In genomic region chr3:119245778-119246177, GRCh38 we compare ENCODE assay signal across 25 cellular contexts. TPM values are rescaled to one million over a fixed set of nuclear protein-coding genes. Genes with fewer than 3 reads are reported as not detected.
DNase-seq lines count a peak whose midpoint lies in the region; ATAC-seq, FAIRE-seq and TF ChIP-seq lines count a peak whose summit lies in the region.
"Had no signal": no experiment of that assay in that cellular context is flagged by ENCODE, and none has a peak within 500 bp of the region (broad histone marks: within the 10 kb centered on the region; RNA-seq: fewer than 3 reads in every experiment).

No MANE protein-coding gene starts in this region.

- H3K9me3 Mint-ChIP-seq in neural progenitor cell = peaks cover 12% of the 10 kb centered on the region
- H3K9me3 Mint-ChIP-seq in natural killer cell = peaks cover 0 to 6% of the 10 kb centered on the region in 2 donors

- no peak overlapping the region for H3K23ac ChIP-seq in H1 (ENCODE audit: insufficient read length)

- H3K4me2 ChIP-seq in H1 (ENCODE audit: insufficient read depth in 1 of 2, low read depth in 2 of 2, low read length in 2 of 2) (no peak overlapping the region), neural progenitor cell (no peak overlapping the region)
- H3K4me2 ChIP-seq: PC-9 had no signal

- H3K4me1 Mint-ChIP-seq in neural progenitor cell (peaks cover 14% of the 10 kb centered on the region), natural killer cell (peaks cover 0 to 8% of the 10 kb centered on the region in 2 donors)

- H3K9me3 ChIP-seq in H1 (ENCODE audit: insufficient read depth in 2 of 2, low read depth in 1 of 2, low read length in 1 of 2) = peaks cover 8 to 13% of the 10 kb centered on the region in 2 experiments; a peak in 1 of 4 replicates
- peaks cover 14% of the 10 kb centered on the region for H3K9me3 ChIP-seq in neural progenitor cell (ENCODE audit: low read depth)
- H3K9me3 ChIP-seq in spleen = peaks cover 3 to 26% (median 20%) of the 10 kb centered on the region in 8 donors

- ATAC-seq in natural killer cell = no peak

- 0 out of 2 replicates have a peak overlapping the region, but pooled peaks have one; percentile 35 for H2BK5ac ChIP-seq in H1 (ENCODE audit: low read depth, low read length)

- no peak overlapping the region for H4K8ac ChIP-seq in H1 (ENCODE audit: extremely low read depth, insufficient read depth, low read length)

- H3K36me3 Mint-ChIP-seq in neural progenitor cell (no peaks in the 10 kb centered on the region), natural killer cell (no peaks in the 10 kb centered on the region)

- peaks cover 10% of the 10 kb centered on the region for H3F3A ChIP-seq in neural progenitor cell (ENCODE audit: low read depth)

- peak overlapping the region; percentile 31 for H3K27ac Mint-ChIP-seq in neural progenitor cell
- no peak overlapping the region for H3K27ac Mint-ChIP-seq in natural killer cell
- H3K27ac Mint-ChIP-seq: activated B cell treated with CpG ODN at 0.5 μM for 24 hours; nephron progenitor cell; stimulated activated naive CD8-positive, alpha-beta T cell treated with anti-CD3 and anti-CD28 coated beads, Interleukin-15, Interleukin-2, amounts not matched to agents 100 ng/mL and 50 ng/mL, for 24 hours had no signal

- H3K27me3 ChIP-seq in H1 (replicated peaks in 1 of 4; ENCODE audit: control insufficient read depth in 3 of 4, extremely low read depth in 1 of 4, insufficient read depth in 3 of 4, low read length in 3 of 4) (no peaks in the 10 kb centered on the region; a peak in 1 of 7 replicates), neural progenitor cell (no peaks in the 10 kb centered on the region), spleen (replicated peaks in 1 of 7) (no peaks in the 10 kb centered on the region)
- H3K27me3 ChIP-seq: tibial nerve had no signal

- TF ChIP-seq CTCF in H1 (IDR thresholded peaks at IDR 0.05; ENCODE audit: control extremely low read depth in 1 of 3, insufficient read depth in 1 of 3, low read depth in 1 of 3, low read length in 3 of 3) (no peak), neural progenitor cell (IDR thresholded peaks at IDR 0.05) (no peak), RWPE1 (conservative IDR thresholded peaks at IDR 0.05; ENCODE audit: low read depth) (no peak), spleen (IDR thresholded peaks at IDR 0.05 in 8 of 11, conservative IDR thresholded peaks at IDR 0.05 in 3 of 11) (no peak), natural killer cell (IDR thresholded peaks at IDR 0.05) (no peak)

- H3K4ac ChIP-seq in H1 (replicated peaks; ENCODE audit: insufficient read length, low read depth, low read length) = no peak overlapping the region

- no peak overlapping the region for H3K18ac ChIP-seq in H1 (ENCODE audit: extremely low read depth, low read length)

- TF ChIP-seq POLR2A in H1 (IDR thresholded peaks at IDR 0.05; ENCODE audit: control extremely low read depth in 1 of 2, low read depth in 2 of 2, low read length in 2 of 2) = no peak
- no peak for TF ChIP-seq POLR2A in spleen (IDR thresholded peaks at IDR 0.05)

- no peak overlapping the region for H4K91ac ChIP-seq in H1 (replicated peaks; ENCODE audit: insufficient read length, low read length)

- H3K4me3 Mint-ChIP-seq in neural progenitor cell = no peak overlapping the region
- H3K4me3 Mint-ChIP-seq in natural killer cell = no peak overlapping the region
- H3K4me3 Mint-ChIP-seq: activated B cell treated with CpG ODN at 0.5 μM for 24 hours; nephron progenitor cell; stimulated activated naive CD8-positive, alpha-beta T cell treated with anti-CD3 and anti-CD28 coated beads, Interleukin-15, Interleukin-2, amounts not matched to agents 100 ng/mL and 50 ng/mL, for 24 hours had no signal

- 0 out of 2 replicates have a peak overlapping the region, but pooled peaks have one; percentile 80 for H2BK20ac ChIP-seq in H1 (ENCODE audit: low read length)

- H3K27ac ChIP-seq in H1 (ENCODE audit: low read depth, low read length) (no peak overlapping the region), neural progenitor cell (no peak overlapping the region), RWPE1 (no peak overlapping the region), spleen (no peak overlapping the region)
- H3K27ac ChIP-seq: epithelial cell of prostate, PC-9, SK-N-MC, tibial nerve had no signal

- H4K20me1 ChIP-seq in H1 (replicated peaks in 1 of 2; ENCODE audit: control insufficient read depth in 1 of 2, insufficient read depth in 2 of 2, low read length in 2 of 2) = no peaks in the 10 kb centered on the region
- no peaks in the 10 kb centered on the region for H4K20me1 ChIP-seq in neural progenitor cell (ENCODE audit: low read depth)

- H3K23me2 ChIP-seq in H1 (ENCODE audit: low read depth, low read length) = no peaks in the 10 kb centered on the region

- H3K79me2 ChIP-seq in H1 (ENCODE audit: control insufficient read depth in 1 of 2, insufficient read depth in 2 of 2, low read length in 2 of 2) = no peaks in the 10 kb centered on the region
- no peaks in the 10 kb centered on the region for H3K79me2 ChIP-seq in neural progenitor cell (ENCODE audit: low read depth)

- H3K56ac ChIP-seq in H1 (replicated peaks; ENCODE audit: insufficient read length, low read depth, low read length) = no peak overlapping the region

- no peaks in the 10 kb centered on the region for H3K36me3 ChIP-seq in H1 (ENCODE audit: control insufficient read depth in 2 of 4, insufficient read depth in 4 of 4, low read length in 3 of 4)
- no peaks in the 10 kb centered on the region for H3K36me3 ChIP-seq in neural progenitor cell
- no peaks in the 10 kb centered on the region for H3K36me3 ChIP-seq in spleen
- H3K36me3 ChIP-seq: tibial nerve had no signal

- POLR2A ChIA-PET in H1 (lab: Charles Lee; ENCODE audit: partially characterized antibody) (no interaction called here), RWPE1 (lab: Yijun Ruan, JAX; ENCODE audit: low non-redundant PET) (no interaction called here)

- CTCF ChIA-PET in H1 (lab: Charles Lee; ENCODE audit: partially characterized antibody) = interaction anchor here (0.7 to 1.1 kb wide), 6 partner anchors 28 to 182 kb away, joined by 3 to 4 read pairs (median 3); no protein-coding TSS in a partner anchor
- CTCF ChIA-PET in RWPE1 (lab: Yijun Ruan, JAX) = interaction anchor here (0.6 to 2.0 kb wide), 2 partner anchors 97 to 362 kb away, joined by 4 to 6 read pairs; no protein-coding TSS in a partner anchor

- WGBS in H1 (ENCODE audit: extremely low coverage in 1 of 2, insufficient coverage in 1 of 2, insufficient read length in 1 of 2, insufficient replicate concordance in 2 of 2, low coverage in 1 of 2, low lambda C conversion rate in 2 of 2, missing lambda C conversion rate in 1 of 2), 2 experiments = 96% methylated on average over 2 of the region's 2 CpGs; no CpG with 5 or more reads in 1 of the 2 experiments
- 56 to 90% (median 69%) methylated on average over 2 of the region's 2 CpGs for WGBS in spleen, 5 donors

- no peak overlapping the region for H2AK5ac ChIP-seq in H1 (ENCODE audit: low read depth, low read length)

- no peak overlapping the region for H3K9ac ChIP-seq in H1 (replicated peaks in 1 of 4; ENCODE audit: extremely low read depth in 1 of 4, low read depth in 3 of 4, low read length in 3 of 4)
- no peak overlapping the region for H3K9ac ChIP-seq in neural progenitor cell

- no peak overlapping the region for H2AFZ ChIP-seq in H1 (ENCODE audit: low read length)
- no peak overlapping the region for H2AFZ ChIP-seq in neural progenitor cell (replicated peaks)
- H2AFZ ChIP-seq: PC-9 had no signal

- no peaks in the 10 kb centered on the region for H3K79me1 ChIP-seq in H1 (ENCODE audit: low read depth, low read length)

- TF ChIP-seq EP300 in H1 (IDR thresholded peaks at IDR 0.05; ENCODE audit: borderline replicate concordance in 1 of 2, low read depth in 2 of 2, low read length in 2 of 2) = no peak

- H2BK15ac ChIP-seq in H1 (ENCODE audit: low read length) = peak overlapping the region; percentile 61; the same call in 1 of the 2 replicates

- TF ChIP-seq RAD21 in H1 (IDR thresholded peaks at IDR 0.05 in 1 of 2, conservative IDR thresholded peaks at IDR 0.05 in 1 of 2; ENCODE audit: low read depth in 2 of 2, low read length in 2 of 2) = no peak

- DNase-seq in NCI-H82 (lab: John Stamatoyannopoulos, UW) = peak; percentile 29
- DNase-seq in NCI-H82 treated with DMSO at 0.1 percent for 48 hours (lab: John Stamatoyannopoulos, UW; ENCODE audit: unreplicated experiment) = no peak
- peak; percentile 69 for DNase-seq in NCI-H2196 treated with DMSO at 0.1 percent for 48 hours (lab: John Stamatoyannopoulos, UW; ENCODE audit: unreplicated experiment)
- no peak for DNase-seq in H1 (ENCODE audit: low read depth in 1 of 2, low spot score in 2 of 2)
- DNase-seq in neural progenitor cell (ENCODE audit: low spot score) = no peak
- no peak for DNase-seq in RWPE1 (ENCODE audit: low spot score)
- no peak for DNase-seq in spleen
- DNase-seq in natural killer cell = no peak
- DNase-seq: activated B cell treated with CpG ODN at 0.5 μM for 24 hours; activated CD4-positive, alpha-beta T cell treated with anti-CD3 and anti-CD28 coated beads, Interleukin-2, amount 50 U/mL, for 48 hours; activated gamma-delta T cell; central memory CD4-positive, alpha-beta T cell; foreskin fibroblast; GF-D8; islet precursor cell; NCI-H2081; NCI-H69; nephron progenitor cell; small intestine; stimulated activated CD4-positive, alpha-beta T cell treated with anti-CD3 and anti-CD28 coated beads, Interleukin-2, amount 100 ng/mL, for 48 hours had no signal

- H2BK120ac ChIP-seq in H1 (replicated peaks; ENCODE audit: low read depth, low read length) = no peak overlapping the region

- H3K14ac ChIP-seq in H1 (ENCODE audit: insufficient read length) = no peak overlapping the region

- H3K4me3 ChIP-seq in H1 (ENCODE audit: extremely low read depth in 1 of 4, insufficient read depth in 2 of 4, low read depth in 3 of 4, low read length in 4 of 4) (no peak overlapping the region), neural progenitor cell (no peak overlapping the region), spleen (no peak overlapping the region)
- H3K4me3 ChIP-seq: PC-9, SK-N-MC, tibial nerve had no signal

- no peak for FAIRE-seq in H1 (lab: Jason Lieb, UNC)
- FAIRE-seq: small intestine had no signal

- H4K5ac ChIP-seq in H1 (ENCODE audit: insufficient read length, low read depth, low read length) = no peak overlapping the region

- intact Hi-C loops in spleen (cut with DNase I; ENCODE audit: low total_unique reads) (no loop called here), natural killer cell (cut with micrococcal nuclease) (no loop called here)

- no peaks in the 10 kb centered on the region for H3K4me1 ChIP-seq in H1 (replicated peaks in 1 of 4; ENCODE audit: control insufficient read depth in 3 of 4, insufficient read depth in 4 of 4, low read length in 3 of 4)
- H3K4me1 ChIP-seq in neural progenitor cell = peaks cover 8% of the 10 kb centered on the region
- peaks cover 7 to 10% (median 9%) of the 10 kb centered on the region in 6 donors for H3K4me1 ChIP-seq in spleen

- H3K27me3 Mint-ChIP-seq in neural progenitor cell (ENCODE audit: insufficient read depth, low read depth) = peaks cover 8% of the 10 kb centered on the region
- H3K27me3 Mint-ChIP-seq in natural killer cell (ENCODE audit: low read depth in 2 of 2) = peaks cover 11 to 12% of the 10 kb centered on the region in 2 donors
- H3K27me3 Mint-ChIP-seq: activated B cell treated with CpG ODN at 0.5 μM for 24 hours; stimulated activated naive CD8-positive, alpha-beta T cell treated with anti-CD3 and anti-CD28 coated beads, Interleukin-15, Interleukin-2, amounts not matched to agents 100 ng/mL and 50 ng/mL, for 24 hours had no signal

- no peak overlapping the region for H2BK12ac ChIP-seq in H1 (ENCODE audit: low read depth, low read length)

RNA-seq across cellular contexts. Expression of gene B4GALT4, which starts 5.1 kb away (rescaled TPM):
- total RNA-seq in H1 (2021; fragmentation: NEBNext Ultra II Directional; extraction: Animal tissue kit (Norgen Biotek cat#: 25700)) = 44.7 and 56.5 TPM in 2 replicates
- 12.9 and 14.6 TPM in 2 replicates for polyA plus RNA-seq in H1 (2011; rRNA removed)
- polyA plus RNA-seq in H1 (2011; cell fraction: cytosol; rRNA removed) = 31.8 TPM
- 16.4 TPM for polyA plus RNA-seq in H1 (2011; cell fraction: nucleus; rRNA removed)
- 44.5 to 54.6 TPM (median 49.9 TPM) in 4 replicates for polyA plus RNA-seq in H1 (2012, experiment 1 of 2)
- 8.6 TPM for polyA plus RNA-seq in H1 (2012, experiment 2 of 2)
- 56.1 TPM for polyA plus RNA-seq in H1 (2013, experiment 1 of 2)
- polyA plus RNA-seq in H1 (2013, experiment 2 of 2) = 59.9 TPM
- polyA minus RNA-seq in H1 (2011; rRNA and poly(A)+ RNA removed) = 36.3 and 36.8 TPM in 2 replicates
- polyA minus RNA-seq in H1 (2011; cell fraction: cytosol; rRNA and poly(A)+ RNA removed) = 31.9 TPM
- polyA minus RNA-seq in H1 (2011; cell fraction: nucleus; rRNA and poly(A)+ RNA removed) = 31.2 TPM
- total RNA-seq in neural progenitor cell (ENCODE audit: low replicate concordance) = 34.8 and 47.0 TPM in 2 replicates
- total RNA-seq in spleen = 10 to 100 TPM; 13.6 to 26.2 (median 15.4) TPM
- polyA plus RNA-seq in spleen = 1 to 10 TPM; 7.6 to 8.2 (median 7.7) TPM
- total RNA-seq in natural killer cell = 10 to 100 TPM; 35.1 to 54.1 (median 48.8) TPM

RNA-seq across cellular contexts. Expression of gene ARHGAP31, which starts 48.4 kb away (rescaled TPM):
- 4.9 and 7.6 TPM in 2 replicates for total RNA-seq in H1 (2021; fragmentation: NEBNext Ultra II Directional; extraction: Animal tissue kit (Norgen Biotek cat#: 25700))
- polyA plus RNA-seq in H1 (2011; rRNA removed) = 1.1 and 2.3 TPM in 2 replicates
- 1.8 TPM for polyA plus RNA-seq in H1 (2011; cell fraction: cytosol; rRNA removed)
- polyA plus RNA-seq in H1 (2011; cell fraction: nucleus; rRNA removed) = 2.4 TPM
- polyA plus RNA-seq in H1 (2012, experiment 1 of 2) = 1.3 to 2.2 TPM (median 2.0 TPM) in 4 replicates
- 0.96 TPM for polyA plus RNA-seq in H1 (2012, experiment 2 of 2)
- 1.7 TPM for polyA plus RNA-seq in H1 (2013, experiment 1 of 2)
- 1.6 TPM for polyA plus RNA-seq in H1 (2013, experiment 2 of 2)
- 4.4 and 8.3 TPM in 2 replicates for polyA minus RNA-seq in H1 (2011; rRNA and poly(A)+ RNA removed)
- polyA minus RNA-seq in H1 (2011; cell fraction: cytosol; rRNA and poly(A)+ RNA removed) = 2.6 TPM
- polyA minus RNA-seq in H1 (2011; cell fraction: nucleus; rRNA and poly(A)+ RNA removed) = 3.2 TPM
- total RNA-seq in neural progenitor cell (ENCODE audit: low replicate concordance) = 0.13 and 0.34 TPM in 2 replicates
- total RNA-seq in spleen = 10 to 100 TPM; 23.6 to 38.0 (median 29.1) TPM
- polyA plus RNA-seq in spleen = 1 to 10 TPM; 2.0 to 5.2 (median 2.3) TPM
- total RNA-seq in natural killer cell = 1 to 10 TPM; 4.1 to 8.4 (median 8.4) TPM

Comparison
In these comparisons a context has a peak if more than half of its experiments do, and no peak if none do; other contexts are left out.
1. DNase-seq: peak in NCI-H82 (single experiment) and NCI-H2196 treated with DMSO at 0.1 percent for 48 hours (single experiment); none in NCI-H82 treated with DMSO at 0.1 percent for 48 hours (single experiment), H1 (0 of 2), neural progenitor cell (single experiment), RWPE1 (single experiment), spleen (single experiment) and natural killer cell (single experiment).